In the genomic region with DNA sequence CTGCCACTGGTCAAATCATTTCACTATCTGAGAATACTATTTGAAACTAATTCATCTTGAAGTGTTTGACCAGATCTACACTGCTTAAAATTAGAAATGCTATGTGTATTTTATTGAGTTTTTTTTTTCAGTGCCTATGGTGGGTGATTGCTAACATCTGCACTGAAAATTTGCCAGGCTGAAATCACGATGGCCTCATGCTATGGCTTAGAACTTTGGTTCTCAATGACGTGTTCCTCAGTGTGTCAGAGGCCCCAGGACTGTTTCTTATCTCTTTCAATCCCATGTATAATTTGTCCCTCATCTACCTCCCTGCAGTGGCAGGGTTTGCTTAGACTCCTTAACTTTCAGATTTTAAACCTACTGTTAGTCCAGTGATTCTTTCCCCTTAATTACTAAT, we compare ENCODE assay signal across 31 cellular contexts. TPM values are rescaled to one million over a fixed set of nuclear protein-coding genes. Genes with fewer than 3 reads are reported as not detected.
"Had no signal": no experiment of that assay in that cellular context is flagged by ENCODE, and none has a peak within 500 bp of the region (broad histone marks: within the 10 kb centered on the region; RNA-seq: fewer than 3 reads in every experiment).

No MANE protein-coding gene starts in this region.

- DNase-seq: effector memory CD8-positive, alpha-beta T cell; erythroblast; esophagus squamous epithelium; gastrocnemius medialis; natural killer cell; occipital lobe; pancreas; stimulated activated CD4-positive, alpha-beta T cell treated with anti-CD3 and anti-CD28 coated beads, Interleukin-12 subunit alpha, Interleukin-12 subunit beta, amount 100 ng/mL, for 4 hours; stimulated activated CD4-positive, alpha-beta T cell treated with anti-CD3 and anti-CD28 coated beads, Interleukin-1b, Interleukin-23, amount 100 ng/mL, for 48 hours; stimulated activated CD4-positive, alpha-beta T cell treated with anti-CD3 and anti-CD28 coated beads, Interleukin-4, amount 100 ng/mL, for 1 hour; stimulated activated CD8-positive, alpha-beta memory T cell treated with anti-CD3 and anti-CD28 coated beads, Interleukin-4, amount 100 ng/mL, for 48 hours; stimulated activated naive CD4-positive, alpha-beta T cell; stimulated activated naive CD8-positive, alpha-beta T cell treated with anti-CD3 and anti-CD28 coated beads, Interleukin-15, amount 100 ng/mL, for 72 hours; thyroid gland; trophoblast cell had no signal

- H3K27ac ChIP-seq: coronary artery, esophagus squamous epithelium, gastrocnemius medialis, pancreas, thyroid gland, vagina had no signal

- H3K4me3 Mint-ChIP-seq: effector memory CD8-positive, alpha-beta T cell; memory B cell; natural killer cell; stimulated activated naive CD8-positive, alpha-beta T cell treated with anti-CD3 and anti-CD28 coated beads, Interleukin-15, amount 100 ng/mL, for 72 hours had no signal

- H3K36me3 Mint-ChIP-seq: memory B cell, natural killer cell had no signal

- H3K9me3 Mint-ChIP-seq: stimulated activated naive CD8-positive, alpha-beta T cell treated with anti-CD3 and anti-CD28 coated beads, Interleukin-15, amount 100 ng/mL, for 72 hours had no signal

- H3K27me3 ChIP-seq: gastrocnemius medialis, pancreas, thyroid gland, vagina had no signal

- H3K27ac Mint-ChIP-seq: effector memory CD8-positive, alpha-beta T cell; memory B cell; natural killer cell; progenitor cell of endocrine pancreas; stimulated activated naive CD8-positive, alpha-beta T cell treated with anti-CD3 and anti-CD28 coated beads, Interleukin-15, amount 100 ng/mL, for 72 hours had no signal

- H3K27me3 Mint-ChIP-seq: effector memory CD8-positive, alpha-beta T cell; memory B cell had no signal

- H3K4me1 Mint-ChIP-seq: memory B cell; natural killer cell; stimulated activated naive CD8-positive, alpha-beta T cell treated with anti-CD3 and anti-CD28 coated beads, Interleukin-15, amount 100 ng/mL, for 72 hours had no signal

- H3K4me2 ChIP-seq: smooth muscle cell had no signal

- H3K36me3 ChIP-seq: esophagus squamous epithelium, gastrocnemius medialis, pancreas, thyroid gland, vagina had no signal

- H3K4me1 ChIP-seq: esophagus squamous epithelium, gastrocnemius medialis, pancreas, thyroid gland, vagina had no signal

- H3K4me3 ChIP-seq: coronary artery, esophagus squamous epithelium, gastrocnemius medialis, lung, pancreas, smooth muscle cell, thyroid gland, vagina had no signal

- ATAC-seq: effector memory CD8-positive, alpha-beta T cell; gastrocnemius medialis; left lobe of liver; natural killer cell; pancreas; sciatic nerve; stimulated activated naive CD8-positive, alpha-beta T cell treated with anti-CD3 and anti-CD28 coated beads, Interleukin-15, amount 100 ng/mL, for 72 hours had no signal

- H3K9me3 ChIP-seq: esophagus squamous epithelium, gastrocnemius medialis, pancreas, thyroid gland, vagina had no signal

RNA-seq across cellular contexts. Expression of a gene that starts 36.2 kb away (rescaled TPM):
- total RNA-seq: dermis microvascular lymphatic vessel endothelial cell, gastrocnemius medialis, glomerular endothelial cell, left lobe of liver, mononuclear cell, natural killer cell, occipital lobe, progenitor cell of endocrine pancreas, sciatic nerve, smooth muscle cell, subcutaneous adipose tissue, temporal lobe, ureter, vagina had no signal
- polyA plus RNA-seq: liver, neural cell, pancreas, smooth muscle cell had no signal

RNA-seq across cellular contexts. Expression of a gene that starts 43.0 kb away (rescaled TPM):
- total RNA-seq: dermis microvascular lymphatic vessel endothelial cell, gastrocnemius medialis, left lobe of liver, liver, mononuclear cell, natural killer cell, smooth muscle cell, temporal lobe had no signal
- polyA plus RNA-seq: neural cell, smooth muscle cell had no signal
